In genomic region chr5:129384736-129385135, GRCh38 we compare ENCODE assay signal across 17 cellular contexts.
DNase-seq lines count a peak whose midpoint lies in the region; ATAC-seq, FAIRE-seq and TF ChIP-seq lines count a peak whose summit lies in the region.
"Had no signal": no experiment of that assay in that cellular context is flagged by ENCODE, and none has a peak within 500 bp of the region (broad histone marks: within the 10 kb centered on the region; RNA-seq: fewer than 3 reads in every experiment).

No MANE protein-coding gene starts in this region.

- no peaks in the 10 kb centered on the region for H4K20me1 ChIP-seq in fibroblast of lung (ENCODE audit: control insufficient read depth, extremely low read depth, insufficient read depth, low read length)

- DNase-seq in HT1080 (ENCODE audit: low read depth) = peak; percentile 55
- DNase-seq in RKO (ENCODE audit: low spot score) = peak; percentile 23
- DNase-seq in fibroblast of lung (ENCODE audit: low read depth in 2 of 2) = peak; percentile 11 to 26
- DNase-seq in small intestine = peak; percentile 58
- DNase-seq in tibial artery = no peak
- DNase-seq in mesenteric fat pad (ENCODE audit: low spot score) = no peak
- DNase-seq: C1 segment of cervical spinal cord, Karpas-422, NCI-H1105 treated with DMSO at 0.1 percent for 48 hours, NCI-H1694 treated with DMSO at 0.1 percent for 48 hours, NCI-H510A treated with DMSO at 0.1 percent for 48 hours, SIG-M5 had no signal

- WGBS in small intestine, 3 donors = 35 to 69% (median 47%) methylated on average over 1 of the region's 1 CpG

- H3K4me1 ChIP-seq in fibroblast of lung (ENCODE audit: control insufficient read depth, extremely low read depth, insufficient read depth, low read length) = no peaks in the 10 kb centered on the region
- H3K4me1 ChIP-seq in small intestine (ENCODE audit: control insufficient read depth in 2 of 2, insufficient read depth in 1 of 2, low read depth in 1 of 2, low read length in 1 of 2) = no peaks in the 10 kb centered on the region
- H3K4me1 ChIP-seq in tibial artery = no peaks in the 10 kb centered on the region

- no peaks in the 10 kb centered on the region for H3K9me3 ChIP-seq in fibroblast of lung (ENCODE audit: control insufficient read depth, insufficient read depth, low read depth, low read length)
- no peaks in the 10 kb centered on the region for H3K9me3 ChIP-seq in small intestine (ENCODE audit: control insufficient read depth, low read depth)
- no peaks in the 10 kb centered on the region for H3K9me3 ChIP-seq in tibial artery

- H3K9ac ChIP-seq in fibroblast of lung (ENCODE audit: insufficient read depth, low read length) = no peak overlapping the region

- H3K79me2 ChIP-seq in fibroblast of lung (ENCODE audit: control insufficient read depth, insufficient read depth, low read length) = no peaks in the 10 kb centered on the region

- no peak overlapping the region for H3K4me3 ChIP-seq in fibroblast of lung (replicated peaks in 1 of 4; ENCODE audit: control extremely low read depth in 1 of 4, insufficient read depth in 1 of 4, low read depth in 3 of 4, low read length in 4 of 4)
- H3K4me3 ChIP-seq in small intestine (ENCODE audit: low read depth in 1 of 2, low read length in 2 of 2) = no peak overlapping the region
- H3K4me3 ChIP-seq in tibial artery = no peak overlapping the region

- H3K36me3 ChIP-seq in fibroblast of lung (ENCODE audit: control insufficient read depth, insufficient read depth, low read length) (no peaks in the 10 kb centered on the region), small intestine (ENCODE audit: control insufficient read depth in 2 of 2, insufficient read depth in 2 of 2, low read length in 2 of 2) (no peaks in the 10 kb centered on the region), tibial artery (no peaks in the 10 kb centered on the region)

- intact Hi-C loops in tibial artery (cut with DNase I; ENCODE audit: low total_unique reads) = no loop called here

- H2AFZ ChIP-seq in fibroblast of lung (ENCODE audit: low read length) = no peak overlapping the region

- no peak overlapping the region for H3K4me2 ChIP-seq in fibroblast of lung (ENCODE audit: extremely low read depth, insufficient read depth, low read length)

- no peak for ATAC-seq in HG03025 (IDR thresholded peaks at IDR 0.05; ENCODE audit: low FRiP score, unreplicated experiment)
- ATAC-seq: SK-N-SH treated with all-trans-retinoic acid at 6 μM for 48 hours had no signal

- no peak for TF ChIP-seq CTCF in fibroblast of lung (conservative IDR thresholded peaks at IDR 0.05 in 1 of 2, IDR thresholded peaks at IDR 0.05 in 1 of 2; ENCODE audit: low read depth in 1 of 2, low read length in 2 of 2)
- no peak for TF ChIP-seq CTCF in tibial artery (IDR thresholded peaks at IDR 0.05)

- no peak for FAIRE-seq in small intestine (lab: Jason Lieb, UNC)
- FAIRE-seq: D721Med, H54 had no signal

- H3K27ac ChIP-seq in fibroblast of lung (ENCODE audit: insufficient read depth, low read length) (no peak overlapping the region), small intestine (ENCODE audit: low read depth in 1 of 2, low read length in 1 of 2) (no peak overlapping the region), tibial artery (no peak overlapping the region)
- H3K27ac ChIP-seq: RWPE1 had no signal

- H3K27me3 ChIP-seq in fibroblast of lung (ENCODE audit: control insufficient read depth, insufficient read depth, low read length) (no peaks in the 10 kb centered on the region), small intestine (ENCODE audit: control insufficient read depth in 2 of 2, insufficient read depth in 2 of 2, low read length in 2 of 2) (no peaks in the 10 kb centered on the region), tibial artery (no peaks in the 10 kb centered on the region)

Comparison
In these comparisons a context has a peak if more than half of its experiments do, and no peak if none do; other contexts are left out.
1. DNase-seq: peak in HT1080 (single experiment), RKO (single experiment), fibroblast of lung (2 of 2) and small intestine (single experiment); none in tibial artery (0 of 2) and mesenteric fat pad (single experiment).